In genomic region chr10:22620929-22621328, GRCh38 we compare ENCODE assay signal across 11 cellular contexts.
DNase-seq lines count a peak whose midpoint lies in the region; ATAC-seq and TF ChIP-seq lines count a peak whose summit lies in the region.
"Had no signal": no experiment of that assay in that cellular context is flagged by ENCODE, and none has a peak within 500 bp of the region (broad histone marks: within the 10 kb centered on the region; RNA-seq: fewer than 3 reads in every experiment).

No MANE protein-coding gene starts in this region.

- no peak for ATAC-seq in CD8-positive, alpha-beta T cell
- no peak for ATAC-seq in RWPE2 (ENCODE audit: low read depth)
- no peak for ATAC-seq in GM19467 (IDR thresholded peaks at IDR 0.05; ENCODE audit: unreplicated experiment)
- no peak for ATAC-seq in GM18861 (IDR thresholded peaks at IDR 0.05; ENCODE audit: unreplicated experiment)

- peaks cover 99% of the 10 kb centered on the region for H3K4me1 Mint-ChIP-seq in CD8-positive, alpha-beta T cell (ENCODE audit: low read depth)
- H3K4me1 Mint-ChIP-seq in osteocyte (ENCODE audit: unreplicated experiment), result peaks cover 87% of the 10 kb centered on the region

- DNase-seq in CD8-positive, alpha-beta T cell, result no peak
- DNase-seq in RWPE2 (ENCODE audit: low spot score) (no peak), osteocyte (ENCODE audit: extremely low spot score, unreplicated experiment) (no peak), NAMALWA (ENCODE audit: low spot score) (no peak), NCI-H526 (lab: John Stamatoyannopoulos, UW) (no peak)
- DNase-seq: activated CD4-positive, alpha-beta T cell treated with anti-CD3 and anti-CD28 coated beads for 48 hours; stimulated activated CD4-positive, alpha-beta T cell treated with anti-CD3 and anti-CD28 coated beads, Interleukin-4, amount 100 ng/mL, for 24 hours had no signal

- no peaks in the 10 kb centered on the region for H3K27me3 ChIP-seq in CD8-positive, alpha-beta T cell (ENCODE audit: insufficient read depth, low read length)
- no peaks in the 10 kb centered on the region for H3K27me3 ChIP-seq in RWPE2 (ENCODE audit: insufficient read depth, poor library complexity, severe bottlenecking)
- H3K27me3 ChIP-seq: suprapubic skin had no signal

- peaks cover 5% of the 10 kb centered on the region for H3K36me3 Mint-ChIP-seq in CD8-positive, alpha-beta T cell
- no peaks in the 10 kb centered on the region for H3K36me3 Mint-ChIP-seq in osteocyte (ENCODE audit: unreplicated experiment)

- no peaks in the 10 kb centered on the region for H3K9me3 Mint-ChIP-seq in CD8-positive, alpha-beta T cell
- no peaks in the 10 kb centered on the region for H3K9me3 Mint-ChIP-seq in osteocyte (ENCODE audit: unreplicated experiment)

- POLR2A ChIA-PET in CD8-positive, alpha-beta T cell (lab: Charles Lee), result interaction anchor here (0.6 to 1.4 kb wide), 4 partner anchors 9 to 24 kb away, joined by 3 to 5 read pairs (median 3); no protein-coding TSS in a partner anchor

- TF ChIP-seq CTCF in CD8-positive, alpha-beta T cell (IDR thresholded peaks at IDR 0.05), result no peak
- TF ChIP-seq CTCF in RWPE2 (IDR thresholded peaks at IDR 0.05; ENCODE audit: poor library complexity, severe bottlenecking) (no peak), osteocyte (IDR thresholded peaks at IDR 0.05) (no peak)

- intact Hi-C loops in CD8-positive, alpha-beta T cell (cut with DNase I, micrococcal nuclease), result loop anchor here in 1 of 2 experiments (1.0 kb wide), 2 partner anchors 9 to 10 kb away; no protein-coding TSS in a partner anchor

- H3K4me3 Mint-ChIP-seq in CD8-positive, alpha-beta T cell, result peak overlapping the region; percentile 37
- peak overlapping the region; percentile 1 for H3K4me3 Mint-ChIP-seq in osteocyte (ENCODE audit: unreplicated experiment)

- CTCF ChIA-PET in CD8-positive, alpha-beta T cell (lab: Charles Lee), result interaction anchor here (0.8 to 1.1 kb wide), 4 partner anchors 10 to 47 kb away, joined by 3 read pairs; no protein-coding TSS in a partner anchor

- no peaks in the 10 kb centered on the region for H3K36me3 ChIP-seq in CD8-positive, alpha-beta T cell (ENCODE audit: insufficient read depth, low read length)
- no peaks in the 10 kb centered on the region for H3K36me3 ChIP-seq in RWPE2 (ENCODE audit: low read depth)
- H3K36me3 ChIP-seq: suprapubic skin had no signal

- H3K4me1 ChIP-seq in CD8-positive, alpha-beta T cell (ENCODE audit: insufficient read depth, low read length), result peaks cover 94% of the 10 kb centered on the region
- peaks cover 46% of the 10 kb centered on the region for H3K4me1 ChIP-seq in RWPE2 (ENCODE audit: insufficient read depth, poor library complexity, severe bottlenecking)

- H3K27me3 Mint-ChIP-seq in CD8-positive, alpha-beta T cell (ENCODE audit: low read depth), result no peaks in the 10 kb centered on the region
- no peaks in the 10 kb centered on the region for H3K27me3 Mint-ChIP-seq in osteocyte (ENCODE audit: unreplicated experiment)

- peak overlapping the region; percentile 92 for H3K27ac Mint-ChIP-seq in CD8-positive, alpha-beta T cell
- H3K27ac Mint-ChIP-seq in osteocyte (ENCODE audit: unreplicated experiment), result peak overlapping the region; percentile 93

- H3K4me3 ChIP-seq in CD8-positive, alpha-beta T cell (ENCODE audit: low read depth, low read length), result no peak overlapping the region
- no peak overlapping the region for H3K4me3 ChIP-seq in RWPE2 (ENCODE audit: severe bottlenecking)
- H3K4me3 ChIP-seq: suprapubic skin had no signal

- H3K27ac ChIP-seq in CD8-positive, alpha-beta T cell (ENCODE audit: low read depth, low read length), result no peak overlapping the region
- H3K27ac ChIP-seq in RWPE2 (ENCODE audit: poor library complexity, severe bottlenecking), result peak overlapping the region; percentile 81
- peak overlapping the region; percentile 88 for H3K27ac ChIP-seq in cingulate gyrus (ENCODE audit: low read depth, low read length)

- H3K9me3 ChIP-seq in CD8-positive, alpha-beta T cell (ENCODE audit: low read length), result no peaks in the 10 kb centered on the region
- no peaks in the 10 kb centered on the region for H3K9me3 ChIP-seq in RWPE2 (ENCODE audit: severe bottlenecking)
- H3K9me3 ChIP-seq: suprapubic skin had no signal
